Comparison of ENCODE assay signal across 8 cellular contexts in the genomic region with DNA sequence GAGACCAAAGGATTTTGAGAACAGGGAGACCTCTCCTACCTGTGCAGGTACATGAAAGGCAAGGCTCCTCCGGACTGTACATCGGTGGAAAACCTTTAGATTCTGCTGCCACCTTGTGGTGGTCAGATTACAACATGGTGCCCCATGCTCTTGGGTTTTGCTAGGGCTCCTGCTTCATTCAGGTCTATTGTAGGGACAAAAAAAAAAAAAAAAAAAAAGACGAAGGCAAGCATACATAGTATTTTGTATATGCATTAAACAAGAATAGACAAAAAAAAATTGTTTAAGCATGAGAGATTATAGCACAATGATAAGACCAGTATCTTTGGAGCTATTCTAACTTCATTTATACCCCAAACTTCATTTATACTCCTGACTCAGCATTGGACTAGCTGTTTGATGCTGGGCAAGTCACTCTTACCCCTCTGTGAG. TPM values are rescaled to one million over a fixed set of nuclear protein-coding genes. Genes with fewer than 3 reads are reported as not detected.
DNase-seq lines count a peak whose midpoint lies in the region; ATAC-seq and TF ChIP-seq lines count a peak whose summit lies in the region.

No MANE protein-coding gene starts in this region.

- no peaks in the 10 kb centered on the region; the same call in 1 of the 2 replicates for H3K27me3 ChIP-seq in GM06990 (replicated peaks; ENCODE audit: control insufficient read depth, insufficient read depth, low read length)
- peaks cover 0 to 23% of the 10 kb centered on the region in 2 donors for H3K27me3 ChIP-seq in breast epithelium

- TF ChIP-seq POLR2A in breast epithelium (IDR thresholded peaks at IDR 0.05): no peak

- DNase-seq in GM06990 (ENCODE audit: extremely low read depth, insufficient read length): peak; percentile 10
- peak; percentile 52 to 75 for DNase-seq in NCI-H1930 (lab: John Stamatoyannopoulos, UW)
- peak in 1 of 2 donors; percentile 48 for DNase-seq in breast epithelium (ENCODE audit: low spot score in 2 of 2)
- peak; percentile 47 for DNase-seq in kidney glomerular epithelial cell (lab: John Stamatoyannopoulos, UW)
- peak; percentile 65 for DNase-seq in stimulated activated CD4-positive, alpha-beta T cell treated with anti-CD3 and anti-CD28 coated beads, Interleukin-4, amount 100 ng/mL, for 24 hours

- H3K27ac ChIP-seq in VCaP: no peak overlapping the region
- H3K27ac ChIP-seq in breast epithelium: no peak overlapping the region

- intact Hi-C loops in breast epithelium (cut with DNase I; ENCODE audit: low total_unique reads): loop anchor here (10.0 kb wide), 1 partner anchor 85 kb away; no protein-coding TSS in a partner anchor

- ATAC-seq in HG02588 (IDR thresholded peaks at IDR 0.05; ENCODE audit: unreplicated experiment) (peak; percentile 58), HG03469 (IDR thresholded peaks at IDR 0.05; ENCODE audit: unreplicated experiment) (no peak)

- TF ChIP-seq CTCF in GM06990 (IDR thresholded peaks at IDR 0.05; ENCODE audit: insufficient read depth, low read length, poor library complexity, severe bottlenecking) (peak; percentile 72), VCaP (conservative IDR thresholded peaks at IDR 0.05) (peak; percentile 82), breast epithelium (IDR thresholded peaks at IDR 0.05) (peak in 2 of 3 donors; percentile 41 to 55)

- H3K9me3 ChIP-seq in breast epithelium: no peaks in the 10 kb centered on the region

- H3K4me1 ChIP-seq in breast epithelium: no peaks in the 10 kb centered on the region

- H3K4me3 ChIP-seq in GM06990 (replicated peaks; ENCODE audit: low read depth, low read length) (no peak overlapping the region), breast epithelium (no peak overlapping the region)

- H3K36me3 ChIP-seq in GM06990 (ENCODE audit: control insufficient read depth, insufficient read depth, low read length): no peaks in the 10 kb centered on the region
- no peaks in the 10 kb centered on the region for H3K36me3 ChIP-seq in breast epithelium

RNA-seq across cellular contexts. Expression of a gene that starts 27.4 kb away (rescaled TPM):
- 10 to 100 TPM; 36.3 to 53.4 (median 46.2) TPM for total RNA-seq in breast epithelium

RNA-seq across cellular contexts. Expression of a gene that starts 34.0 kb away (rescaled TPM):
- total RNA-seq in breast epithelium: 10 to 100 TPM; 32.2 to 49.2 (median 37.0) TPM

RNA-seq across cellular contexts. Expression of a gene that starts 57.5 kb away (rescaled TPM):
- total RNA-seq in breast epithelium: under 1 TPM in 1 of 3 donors, not detected in 2; 0.44 TPM
